ENCODE assay signal across 1 cellular context in genomic region chr5:31095796-31096195, GRCh38.
TF ChIP-seq lines count a peak whose summit lies in the region.

No MANE protein-coding gene starts in this region.

TF ChIP-seq in IMR-90, 13 proteins besides CTCF, POLR2A, EP300 and RAD21:
- TF ChIP-seq MAZ (IDR thresholded peaks at IDR 0.05; ENCODE audit: borderline replicate concordance, low read depth, low read length), result no peak
- TF ChIP-seq MAFK (IDR thresholded peaks at IDR 0.05; ENCODE audit: low read depth, low read length), result no peak
- no peak for TF ChIP-seq MXI1 (IDR thresholded peaks at IDR 0.05; ENCODE audit: borderline replicate concordance, low read depth, low read length)
- TF ChIP-seq NFE2L2 (IDR thresholded peaks at IDR 0.05; ENCODE audit: low read depth, low read length), result no peak
- TF ChIP-seq CHD1 (IDR thresholded peaks at IDR 0.05; ENCODE audit: low read depth, low read length), result no peak
- TF ChIP-seq CEBPB (IDR thresholded peaks at IDR 0.05; ENCODE audit: low read depth, low read length), result no peak
- TF ChIP-seq USF2 (IDR thresholded peaks at IDR 0.05; ENCODE audit: low read depth, low read length), result no peak
- no peak for TF ChIP-seq ELK1 (IDR thresholded peaks at IDR 0.05; ENCODE audit: borderline replicate concordance, low read depth, low read length)
- TF ChIP-seq SMC3 (IDR thresholded peaks at IDR 0.05; ENCODE audit: low read depth, low read length), result no peak
- TF ChIP-seq FOS (IDR thresholded peaks at IDR 0.05; ENCODE audit: low read depth, low read length), result no peak
